In the genomic region with DNA sequence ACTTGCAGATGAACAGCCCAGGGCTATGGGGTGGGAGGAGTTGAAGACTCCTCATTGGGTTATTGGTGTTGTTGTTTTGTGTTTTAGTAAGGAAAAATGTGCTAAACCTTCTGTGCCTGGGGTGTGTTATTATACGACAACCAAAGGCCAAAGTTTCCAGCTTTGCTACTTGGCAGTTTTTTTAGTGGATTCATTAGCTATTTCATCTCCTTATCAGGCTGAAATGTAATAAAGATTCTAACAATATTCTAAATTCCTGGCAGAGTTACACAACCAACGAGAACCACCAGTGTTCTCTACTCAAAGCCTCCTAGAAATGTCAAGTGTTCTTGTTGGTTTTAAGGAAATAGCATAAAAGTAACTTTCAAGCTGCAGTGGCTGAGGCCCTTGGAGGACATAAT, we compare ENCODE assay signal across 1 cellular context.
TF ChIP-seq lines count a peak whose summit lies in the region.

No MANE protein-coding gene starts in this region.

TF ChIP-seq in IMR-90, 13 proteins besides CTCF, POLR2A, EP300 and RAD21 (continued from another document):
- TF ChIP-seq MXI1 (IDR thresholded peaks at IDR 0.05; ENCODE audit: borderline replicate concordance, low read depth, low read length), result no peak
- TF ChIP-seq MAZ (IDR thresholded peaks at IDR 0.05; ENCODE audit: borderline replicate concordance, low read depth, low read length), result no peak
- TF ChIP-seq SMC3 (IDR thresholded peaks at IDR 0.05; ENCODE audit: low read depth, low read length), result no peak
- TF ChIP-seq RCOR1 (IDR thresholded peaks at IDR 0.05; ENCODE audit: insufficient replicate concordance, low read length), result no peak
- TF ChIP-seq NFE2L2 (IDR thresholded peaks at IDR 0.05; ENCODE audit: low read depth, low read length), result no peak
- TF ChIP-seq, protein P1, sequence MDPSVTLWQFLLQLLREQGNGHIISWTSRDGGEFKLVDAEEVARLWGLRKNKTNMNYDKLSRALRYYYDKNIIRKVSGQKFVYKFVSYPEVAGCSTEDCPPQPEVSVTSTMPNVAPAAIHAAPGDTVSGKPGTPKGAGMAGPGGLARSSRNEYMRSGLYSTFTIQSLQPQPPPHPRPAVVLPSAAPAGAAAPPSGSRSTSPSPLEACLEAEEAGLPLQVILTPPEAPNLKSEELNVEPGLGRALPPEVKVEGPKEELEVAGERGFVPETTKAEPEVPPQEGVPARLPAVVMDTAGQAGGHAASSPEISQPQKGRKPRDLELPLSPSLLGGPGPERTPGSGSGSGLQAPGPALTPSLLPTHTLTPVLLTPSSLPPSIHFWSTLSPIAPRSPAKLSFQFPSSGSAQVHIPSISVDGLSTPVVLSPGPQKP (IDR thresholded peaks at IDR 0.05; ENCODE audit: borderline replicate concordance, low read depth, low read length), result no peak
- TF ChIP-seq RFX5 (IDR thresholded peaks at IDR 0.05; ENCODE audit: low read depth, low read length), result no peak
- TF ChIP-seq CEBPB (IDR thresholded peaks at IDR 0.05; ENCODE audit: low read depth, low read length), result no peak
- TF ChIP-seq MAFK (IDR thresholded peaks at IDR 0.05; ENCODE audit: low read depth, low read length), result no peak
